8 cellular contexts compared by ENCODE assay signal in the genomic region with DNA sequence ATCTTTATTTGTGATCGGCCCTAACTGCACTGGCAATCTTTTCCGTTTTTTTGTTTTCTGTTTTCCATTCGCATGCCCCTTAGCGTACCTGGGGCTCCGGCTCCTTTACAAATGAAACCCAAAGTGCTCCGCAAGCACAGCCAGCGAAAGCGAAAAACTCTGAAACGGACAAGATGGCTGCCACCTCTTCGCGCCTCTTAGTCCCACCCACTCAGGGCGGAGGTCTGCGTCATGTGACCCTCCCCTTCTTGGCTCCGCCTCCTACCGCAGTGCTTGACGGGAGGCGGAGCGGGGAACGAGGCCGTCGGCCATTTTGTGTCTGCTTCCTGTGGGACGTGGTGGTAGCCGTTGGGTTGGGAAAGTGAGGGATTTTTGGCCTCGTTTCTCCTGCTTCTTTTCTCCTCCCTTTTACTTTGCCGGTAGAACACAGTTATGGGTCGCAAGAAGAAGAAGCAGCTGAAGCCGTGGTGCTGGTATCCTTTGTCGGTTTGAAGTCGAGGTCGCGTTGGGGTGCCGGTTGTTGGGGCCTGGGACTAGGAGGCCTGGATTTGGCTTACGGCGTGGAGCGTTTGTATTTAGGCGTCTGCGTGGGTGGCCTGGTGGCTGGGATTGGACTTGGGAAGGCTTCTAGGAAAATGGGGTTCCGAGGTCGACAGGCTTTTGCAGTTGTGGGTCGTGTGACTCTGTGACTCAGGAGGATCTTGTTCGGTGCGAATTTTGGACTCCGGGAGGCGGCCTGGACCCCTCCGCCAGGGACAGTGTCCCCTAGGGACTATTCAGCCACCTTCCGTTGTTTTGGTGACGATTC. TPM values are rescaled to one million over a fixed set of nuclear protein-coding genes. Genes with fewer than 3 reads are reported as not detected.
DNase-seq lines count a peak whose midpoint lies in the region; ATAC-seq and TF ChIP-seq lines count a peak whose summit lies in the region.

A gene (plus strand): TSS at position 304 of the 808 bp plus-strand sequence. CDS start 129 bp downstream, at position 433.

- peaks cover 46% of the 10 kb centered on the region for H3K36me3 Mint-ChIP-seq in activated CD4-positive, alpha-beta T cell treated with anti-CD3 and anti-CD28 coated beads, Interleukin-2, amount 10 ng/mL, durations not matched to agents 7 days and 5 days (ENCODE audit: low read depth)

- TF ChIP-seq CTCF in BE2C (IDR thresholded peaks at IDR 0.05; ENCODE audit: low read depth, low read length): no peak

- intact Hi-C loops in left colon (cut with DNase I, micrococcal nuclease): no loop called here

- peaks cover 37% of the 10 kb centered on the region for H3K4me1 Mint-ChIP-seq in activated CD4-positive, alpha-beta T cell treated with anti-CD3 and anti-CD28 coated beads, Interleukin-2, amount 10 ng/mL, durations not matched to agents 7 days and 5 days

- H3K9me3 Mint-ChIP-seq in activated CD4-positive, alpha-beta T cell treated with anti-CD3 and anti-CD28 coated beads, Interleukin-2, amount 10 ng/mL, durations not matched to agents 7 days and 5 days: no peaks in the 10 kb centered on the region

- H3K4me3 Mint-ChIP-seq in activated CD4-positive, alpha-beta T cell treated with anti-CD3 and anti-CD28 coated beads, Interleukin-2, amount 10 ng/mL, durations not matched to agents 7 days and 5 days: peak within 1 kb of the TSS; percentile 99

- POLR2A ChIA-PET in activated CD4-positive, alpha-beta T cell treated with anti-CD3 and anti-CD28 coated beads, Interleukin-2, amount 10 ng/mL, durations not matched to agents 7 days and 5 days (lab: Charles Lee): no interaction called here

- DNase-seq in BE2C (peak; percentile 91), GM19240 (ENCODE audit: insufficient read length, low spot score) (peak; percentile 67), NCI-H69 (lab: John Stamatoyannopoulos, UW) (peak; percentile 99), cortex of kidney (lab: John Stamatoyannopoulos, UW) (peak; percentile 14), left colon (peak; percentile 96)
- peak; percentile 97 for DNase-seq in activated CD4-positive, alpha-beta T cell treated with anti-CD3 and anti-CD28 coated beads, Interleukin-2, amount 10 ng/mL, durations not matched to agents 7 days and 5 days
- peak; percentile 96 for DNase-seq in stimulated activated CD4-positive, alpha-beta T cell treated with anti-CD3 and anti-CD28 coated beads, Interleukin-1b, Interleukin-23, amount 100 ng/mL, for 48 hours

- H3K9me3 ChIP-seq in BE2C: no peaks in the 10 kb centered on the region

- no peaks in the 10 kb centered on the region; the same call in 1 of the 2 replicates for H3K4me1 ChIP-seq in BE2C

- peak within 1 kb of the TSS; percentile 79 for H3K4me3 ChIP-seq in BE2C (ENCODE audit: low read depth, low read length)

- no peaks in the 10 kb centered on the region for H3K27me3 ChIP-seq in BE2C

- ATAC-seq in HG03469 (IDR thresholded peaks at IDR 0.05; ENCODE audit: unreplicated experiment) (peak; percentile 77), left colon (peak; percentile 96)

- peak within 1 kb of the TSS; percentile 100 for H3K27ac Mint-ChIP-seq in activated CD4-positive, alpha-beta T cell treated with anti-CD3 and anti-CD28 coated beads, Interleukin-2, amount 10 ng/mL, durations not matched to agents 7 days and 5 days

- H3K36me3 ChIP-seq in BE2C: peaks cover 15% of the 10 kb centered on the region

- H3K27me3 Mint-ChIP-seq in activated CD4-positive, alpha-beta T cell treated with anti-CD3 and anti-CD28 coated beads, Interleukin-2, amount 10 ng/mL, durations not matched to agents 7 days and 5 days: no peaks in the 10 kb centered on the region

- CTCF ChIA-PET in activated CD4-positive, alpha-beta T cell treated with anti-CD3 and anti-CD28 coated beads, Interleukin-2, amount 10 ng/mL, durations not matched to agents 7 days and 5 days (lab: Charles Lee): interaction anchor here (0.6 to 1.4 kb wide), 4 partner anchors 18 to 94 kb away, joined by 3 to 5 read pairs (median 3); a partner anchor contains a TSS

RNA-seq across cellular contexts. Expression of the gene that starts here (rescaled TPM):
- 97.1 TPM for polyA plus RNA-seq in BE2C (2012; ENCODE audit: insufficient read depth, insufficient read length, low read depth)
- 100 to 1,000 TPM; 249 to 278 TPM for total RNA-seq in activated CD4-positive, alpha-beta T cell treated with anti-CD3 and anti-CD28 coated beads, Interleukin-2, amount 10 ng/mL, durations not matched to agents 7 days and 5 days
- total RNA-seq in left colon: 100 to 1,000 TPM; 135 to 143 TPM

Comparison
In these comparisons a context has a peak if more than half of its experiments do, and no peak if none do; other contexts are left out.
1. Peak in every context shown above with its lines: DNase-seq, ATAC-seq and H3K4me3 ChIP-seq.
2. DNase-seq: peak in every context shown above with its lines; median percentile 99 in NCI-H69; 97 in activated CD4-positive, alpha-beta T cell treated with anti-CD3 and anti-CD28 coated beads, Interleukin-2, amount 10 ng/mL, durations not matched to agents 7 days and 5 days; 96 in left colon; 96 in stimulated activated CD4-positive, alpha-beta T cell treated with anti-CD3 and anti-CD28 coated beads, Interleukin-1b, Interleukin-23, amount 100 ng/mL, for 48 hours; 91 in BE2C; 67 in GM19240; 14 in cortex of kidney.